Comparison of ENCODE assay signal across 32 cellular contexts in genomic region chr7:67398916-67399315, GRCh38.
"Had no signal": no experiment of that assay in that cellular context is flagged by ENCODE, and none has a peak within 500 bp of the region (broad histone marks: within the 10 kb centered on the region; RNA-seq: fewer than 3 reads in every experiment).

No MANE protein-coding gene starts in this region.

- H3K27ac ChIP-seq: adrenal gland, ascending aorta, breast epithelium, cardiac muscle cell, coronary artery, dorsolateral prefrontal cortex, WERI-Rb-1 had no signal

- H3K9me3 ChIP-seq: adrenal gland had no signal

- H3K4me3 ChIP-seq: adrenal gland, ascending aorta, breast epithelium, cardiac muscle cell, coronary artery, dorsolateral prefrontal cortex had no signal

- H3K4me1 ChIP-seq: adrenal gland, ascending aorta, breast epithelium had no signal

- DNase-seq: activated CD4-positive, alpha-beta memory T cell treated with anti-CD3 and anti-CD28 coated beads for 36 hours; activated CD4-positive, alpha-beta T cell treated with anti-CD3 and anti-CD28 coated beads for 36 hours; activated CD4-positive, alpha-beta T cell treated with anti-CD3 and anti-CD28 coated beads, Interleukin-2, amount 10 ng/mL, durations not matched to agents 24 days and 14 days; activated CD4-positive, CD25-positive, alpha-beta regulatory T cell; activated CD4-positive, CD25-positive, alpha-beta regulatory T cell treated with anti-CD3 and anti-CD28 coated beads, Interleukin-2, amount 50 U/mL, for 72 hours; activated CD8-positive, alpha-beta memory T cell treated with anti-CD3 and anti-CD28 coated beads, Interleukin-2, amount 10 ng/mL, durations not matched to agents 7 days and 5 days; activated CD8-positive, alpha-beta memory T cell treated with anti-CD3 and anti-CD28 coated beads, Interleukin-2, amount 50 U/mL, for 4 hours; activated CD8-positive, alpha-beta T cell treated with anti-CD3 and anti-CD28 coated beads, Interleukin-2, amount 10 ng/mL, durations not matched to agents 7 days and 5 days; activated effector memory CD4-positive, alpha-beta T cell treated with anti-CD3 and anti-CD28 coated beads, Interleukin-2, amount 50 U/mL, for 16 hours; activated naive CD4-positive, alpha-beta T cell treated with anti-CD3 and anti-CD28 coated beads for 36 hours; activated naive CD8-positive, alpha-beta T cell treated with anti-CD3 and anti-CD28 coated beads for 36 hours; activated naive CD8-positive, alpha-beta T cell treated with anti-CD3 and anti-CD28 coated beads, Interleukin-2, amount 50 U/mL, for 24 hours; activated T-cell treated with anti-CD3 and anti-CD28 coated beads, Interleukin-2, amount 50 U/mL, for 1 hour; activated T-cell treated with anti-CD3 and anti-CD28 coated beads, Interleukin-2, amount 50 U/mL, for 48 hours; adrenal gland; amygdala; central memory CD4-positive, alpha-beta T cell; cerebellar nuclear complex; dorsolateral prefrontal cortex; effector memory CD4-positive, alpha-beta T cell; endodermal cell; foreskin fibroblast; head of caudate nucleus; T-helper 17 cell; T1000; WERI-Rb-1 had no signal

- ATAC-seq: activated CD4-positive, alpha-beta T cell treated with anti-CD3 and anti-CD28 coated beads for 36 hours; activated CD8-positive, alpha-beta memory T cell treated with anti-CD3 and anti-CD28 coated beads, Interleukin-2, amount 10 ng/mL, durations not matched to agents 7 days and 5 days; activated CD8-positive, alpha-beta T cell treated with anti-CD3 and anti-CD28 coated beads, Interleukin-2, amount 10 ng/mL, durations not matched to agents 7 days and 5 days; activated naive CD8-positive, alpha-beta T cell treated with anti-CD3 and anti-CD28 coated beads, Interleukin-2, amount 50 U/mL, for 24 hours; esophagus mucosa; T-helper 17 cell had no signal

- H3K27me3 ChIP-seq: adrenal gland, ascending aorta, breast epithelium, cardiac muscle cell, dorsolateral prefrontal cortex had no signal

- FAIRE-seq: frontal cortex had no signal

- H3K36me3 ChIP-seq: adrenal gland, ascending aorta, breast epithelium, cardiac muscle cell, WERI-Rb-1 had no signal
